Comparison of ENCODE assay signal across 38 cellular contexts in genomic region chr2:119245841-119246230, GRCh38.
"Had no signal": no experiment of that assay in that cellular context is flagged by ENCODE, and none has a peak within 500 bp of the region (broad histone marks: within the 10 kb centered on the region; RNA-seq: fewer than 3 reads in every experiment).

No MANE protein-coding gene starts in this region.

- DNase-seq: activated effector memory CD4-positive, alpha-beta T cell treated with Interleukin-2 at 50 U/mL for 16 hours; activated gamma-delta T cell; activated gamma-delta T cell treated with Interleukin-2 at 50 U/mL for 16 hours; activated naive CD4-positive, alpha-beta T cell; activated naive CD4-positive, alpha-beta T cell treated with anti-CD3 and anti-CD28 coated beads for 36 hours; activated naive CD4-positive, alpha-beta T cell treated with anti-CD3 and anti-CD28 coated beads, Interleukin-2, amount 10 ng/mL, durations not matched to agents 7 days and 5 days; activated naive CD4-positive, alpha-beta T cell treated with anti-CD3 and anti-CD28 coated beads, Interleukin-2, amount 50 U/mL, for 16 hours; activated naive CD4-positive, alpha-beta T cell treated with Interleukin-2 at 50 U/mL for 16 hours; activated naive CD8-positive, alpha-beta T cell treated with anti-CD3 and anti-CD28 coated beads for 36 hours; activated naive CD8-positive, alpha-beta T cell treated with anti-CD3 and anti-CD28 coated beads, Interleukin-2, amount 10 ng/mL, durations not matched to agents 7 days and 5 days; activated naive CD8-positive, alpha-beta T cell treated with anti-CD3 and anti-CD28 coated beads, Interleukin-2, amount 50 U/mL, for 24 hours; activated T-cell treated with anti-CD3 and anti-CD28 coated beads, Interleukin-2, amount 50 U/mL, for 1 hour; activated T-cell treated with anti-CD3 and anti-CD28 coated beads, Interleukin-2, amount 50 U/mL, for 24 hours; activated T-cell treated with anti-CD3 and anti-CD28 coated beads, Interleukin-2, amount 50 U/mL, for 4 hours; activated T-cell treated with anti-CD3 and anti-CD28 coated beads, Interleukin-2, amount 50 U/mL, for 48 hours; activated T-cell treated with anti-CD3 and anti-CD28 coated beads, Interleukin-2, amount 50 U/mL, for 72 hours; adrenal gland; amniotic stem cell; amygdala; anterior cingulate cortex; brain microvascular endothelial cell; caudate nucleus; central memory CD4-positive, alpha-beta T cell; cerebellar nuclear complex had no signal

- H3K4me1 Mint-ChIP-seq: activated naive CD4-positive, alpha-beta T cell treated with anti-CD3 and anti-CD28 coated beads, Interleukin-2, amount 10 ng/mL, durations not matched to agents 7 days and 5 days; activated naive CD4-positive, alpha-beta T cell treated with anti-CD3 and anti-CD28 coated beads, Interleukin-2, amount 50 U/mL, for 24 hours; activated naive CD8-positive, alpha-beta T cell treated with anti-CD3 and anti-CD28 coated beads for 36 hours; activated naive CD8-positive, alpha-beta T cell treated with anti-CD3 and anti-CD28 coated beads, Interleukin-2, amount 10 ng/mL, durations not matched to agents 7 days and 5 days; activated naive CD8-positive, alpha-beta T cell treated with anti-CD3 and anti-CD28 coated beads, Interleukin-2, amount 50 U/mL, for 24 hours; activated T-helper 17 cell treated with anti-CD3 and anti-CD28 coated beads, Interleukin-2, amount 50 U/mL, for 72 hours; central memory CD8-positive, alpha-beta T cell had no signal

- ATAC-seq: activated naive CD4-positive, alpha-beta T cell treated with anti-CD3 and anti-CD28 coated beads, Interleukin-2, amount 50 U/mL, for 72 hours; activated naive CD8-positive, alpha-beta T cell treated with anti-CD3 and anti-CD28 coated beads, Interleukin-2, amount 50 U/mL, for 24 hours; activated T-cell treated with anti-CD3 and anti-CD28 coated beads, Interleukin-2, amount 50 U/mL, for 4 hours; activated T-cell treated with anti-CD3 and anti-CD28 coated beads, Interleukin-2, amount 50 U/mL, for 72 hours; activated T-helper 17 cell treated with anti-CD3 and anti-CD28 coated beads, Interleukin-2, amount 50 U/mL, for 72 hours; body of pancreas had no signal

- H3K27me3 ChIP-seq: adrenal gland, ascending aorta, body of pancreas, brain microvascular endothelial cell, breast epithelium, cardiac muscle cell had no signal

- H3K4me3 Mint-ChIP-seq: activated naive CD4-positive, alpha-beta T cell treated with anti-CD3 and anti-CD28 coated beads for 36 hours; activated naive CD4-positive, alpha-beta T cell treated with anti-CD3 and anti-CD28 coated beads, Interleukin-2, amount 10 ng/mL, durations not matched to agents 7 days and 5 days; activated naive CD4-positive, alpha-beta T cell treated with anti-CD3 and anti-CD28 coated beads, Interleukin-2, amount 50 U/mL, for 24 hours; activated naive CD8-positive, alpha-beta T cell; activated naive CD8-positive, alpha-beta T cell treated with anti-CD3 and anti-CD28 coated beads for 36 hours; activated naive CD8-positive, alpha-beta T cell treated with anti-CD3 and anti-CD28 coated beads, Interleukin-2, amount 10 ng/mL, durations not matched to agents 7 days and 5 days; activated naive CD8-positive, alpha-beta T cell treated with anti-CD3 and anti-CD28 coated beads, Interleukin-2, amount 50 U/mL, for 24 hours; activated T-cell treated with anti-CD3 and anti-CD28 coated beads, Interleukin-2, amount 50 U/mL, for 24 hours; activated T-cell treated with anti-CD3 and anti-CD28 coated beads, Interleukin-2, amount 50 U/mL, for 4 hours; activated T-cell treated with anti-CD3 and anti-CD28 coated beads, Interleukin-2, amount 50 U/mL, for 72 hours; activated T-helper 1 cell treated with anti-CD3 and anti-CD28 coated beads, Interleukin-12 subunit alpha, Interleukin-12 subunit beta, Interleukin-2, Interleukin-4 antibody, amounts not matched to agents 30 ng/mL and 10 ng/mL and 1 ng/mL, durations not matched to agents 14 hours and 24 hours and 36 hours; activated T-helper 17 cell treated with anti-CD3 and anti-CD28 coated beads, Interleukin-2, amount 50 U/mL, for 72 hours; brain; central memory CD8-positive, alpha-beta T cell had no signal

- H3K4me3 ChIP-seq: adrenal gland, ascending aorta, body of pancreas, breast epithelium, cardiac muscle cell had no signal

- H3K27me3 Mint-ChIP-seq: activated naive CD4-positive, alpha-beta T cell treated with anti-CD3 and anti-CD28 coated beads, Interleukin-2, amount 10 ng/mL, durations not matched to agents 7 days and 5 days; activated naive CD4-positive, alpha-beta T cell treated with anti-CD3 and anti-CD28 coated beads, Interleukin-2, amount 50 U/mL, for 24 hours; activated naive CD8-positive, alpha-beta T cell; activated naive CD8-positive, alpha-beta T cell treated with anti-CD3 and anti-CD28 coated beads for 36 hours; activated naive CD8-positive, alpha-beta T cell treated with anti-CD3 and anti-CD28 coated beads, Interleukin-2, amount 10 ng/mL, durations not matched to agents 7 days and 5 days; activated T-cell treated with anti-CD3 and anti-CD28 coated beads, Interleukin-2, amount 50 U/mL, for 24 hours had no signal

- H3K9me3 Mint-ChIP-seq: activated naive CD4-positive, alpha-beta T cell treated with anti-CD3 and anti-CD28 coated beads for 36 hours; activated naive CD4-positive, alpha-beta T cell treated with anti-CD3 and anti-CD28 coated beads, Interleukin-2, amount 10 ng/mL, durations not matched to agents 7 days and 5 days; activated naive CD4-positive, alpha-beta T cell treated with anti-CD3 and anti-CD28 coated beads, Interleukin-2, amount 50 U/mL, for 24 hours; activated naive CD4-positive, alpha-beta T cell treated with anti-CD3 and anti-CD28 coated beads, Interleukin-2, amount 50 U/mL, for 72 hours; activated naive CD8-positive, alpha-beta T cell treated with anti-CD3 and anti-CD28 coated beads for 36 hours; activated naive CD8-positive, alpha-beta T cell treated with anti-CD3 and anti-CD28 coated beads, Interleukin-2, amount 10 ng/mL, durations not matched to agents 7 days and 5 days; activated naive CD8-positive, alpha-beta T cell treated with anti-CD3 and anti-CD28 coated beads, Interleukin-2, amount 50 U/mL, for 24 hours; activated T-cell treated with anti-CD3 and anti-CD28 coated beads, Interleukin-2, amount 50 U/mL, for 24 hours; activated T-cell treated with anti-CD3 and anti-CD28 coated beads, Interleukin-2, amount 50 U/mL, for 4 hours; activated T-helper 1 cell treated with anti-CD3 and anti-CD28 coated beads, Interleukin-12 subunit alpha, Interleukin-12 subunit beta, Interleukin-2, Interleukin-4 antibody, amounts not matched to agents 30 ng/mL and 10 ng/mL and 1 ng/mL, durations not matched to agents 14 hours and 24 hours and 36 hours; activated T-helper 17 cell treated with anti-CD3 and anti-CD28 coated beads, Interleukin-2, amount 50 U/mL, for 72 hours; activated T-helper 2 cell treated with anti-CD3 and anti-CD28 coated beads, Interferon-gamma antibody, Interleukin-2, Interleukin-4, amounts not matched to agents 10 μg/mL and 5 μg/mL and 100 μg/mL, durations not matched to agents 14 hours and 24 hours and 36 hours; central memory CD8-positive, alpha-beta T cell had no signal

- H3K9me3 ChIP-seq: adrenal gland, body of pancreas, breast epithelium had no signal

- FAIRE-seq: astrocyte, bronchial epithelial cell had no signal

- H3K27ac ChIP-seq: adrenal gland, ascending aorta, body of pancreas, brain microvascular endothelial cell, breast epithelium, cardiac muscle cell had no signal

- H3K36me3 ChIP-seq: adrenal gland, breast epithelium, cardiac muscle cell had no signal

- H3K36me3 Mint-ChIP-seq: activated naive CD4-positive, alpha-beta T cell treated with anti-CD3 and anti-CD28 coated beads, Interleukin-2, amount 10 ng/mL, durations not matched to agents 7 days and 5 days; activated naive CD4-positive, alpha-beta T cell treated with anti-CD3 and anti-CD28 coated beads, Interleukin-2, amount 50 U/mL, for 24 hours; activated naive CD4-positive, alpha-beta T cell treated with anti-CD3 and anti-CD28 coated beads, Interleukin-2, amount 50 U/mL, for 72 hours; activated naive CD8-positive, alpha-beta T cell; activated naive CD8-positive, alpha-beta T cell treated with anti-CD3 and anti-CD28 coated beads for 36 hours; activated naive CD8-positive, alpha-beta T cell treated with anti-CD3 and anti-CD28 coated beads, Interleukin-2, amount 10 ng/mL, durations not matched to agents 7 days and 5 days; brain had no signal

- H3K27ac Mint-ChIP-seq: activated naive CD4-positive, alpha-beta T cell treated with anti-CD3 and anti-CD28 coated beads for 36 hours; activated naive CD4-positive, alpha-beta T cell treated with anti-CD3 and anti-CD28 coated beads, Interleukin-2, amount 10 ng/mL, durations not matched to agents 7 days and 5 days; activated naive CD4-positive, alpha-beta T cell treated with anti-CD3 and anti-CD28 coated beads, Interleukin-2, amount 50 U/mL, for 24 hours; activated naive CD4-positive, alpha-beta T cell treated with anti-CD3 and anti-CD28 coated beads, Interleukin-2, amount 50 U/mL, for 72 hours; activated naive CD8-positive, alpha-beta T cell; activated naive CD8-positive, alpha-beta T cell treated with anti-CD3 and anti-CD28 coated beads for 36 hours; activated naive CD8-positive, alpha-beta T cell treated with anti-CD3 and anti-CD28 coated beads, Interleukin-2, amount 10 ng/mL, durations not matched to agents 7 days and 5 days; activated naive CD8-positive, alpha-beta T cell treated with anti-CD3 and anti-CD28 coated beads, Interleukin-2, amount 50 U/mL, for 24 hours; activated T-cell treated with anti-CD3 and anti-CD28 coated beads, Interleukin-2, amount 50 U/mL, for 24 hours; activated T-cell treated with anti-CD3 and anti-CD28 coated beads, Interleukin-2, amount 50 U/mL, for 72 hours; activated T-helper 1 cell treated with anti-CD3 and anti-CD28 coated beads, Interleukin-12 subunit alpha, Interleukin-12 subunit beta, Interleukin-2, Interleukin-4 antibody, amounts not matched to agents 30 ng/mL and 10 ng/mL and 1 ng/mL, durations not matched to agents 14 hours and 24 hours and 36 hours; activated T-helper 17 cell treated with anti-CD3 and anti-CD28 coated beads, Interleukin-2, amount 50 U/mL, for 72 hours; activated T-helper 2 cell treated with anti-CD3 and anti-CD28 coated beads, Interferon-gamma antibody, Interleukin-2, Interleukin-4, amounts not matched to agents 10 μg/mL and 5 μg/mL and 100 μg/mL, durations not matched to agents 14 hours and 24 hours and 36 hours; brain had no signal
